In genomic region chr6:52415917-52416628, GRCh38 we compare ENCODE assay signal across 1 cellular context.
A peak's percentile ranks its signal among the peaks of the same experiment; 100 is the strongest.
TF ChIP-seq lines count a peak whose summit lies in the region.

No MANE protein-coding gene starts in this region.

TF ChIP-seq in K562, 482 proteins besides CTCF, POLR2A, EP300 and RAD21 (continues in another document):
- TF ChIP-seq ESRRB (CRISPR knock-in tag; IDR thresholded peaks at IDR 0.05; ENCODE audit: borderline replicate concordance): no peak
- no peak for TF ChIP-seq IRF9 (tag; IDR thresholded peaks at IDR 0.05)
- TF ChIP-seq ZNF830 (CRISPR knock-in tag; IDR thresholded peaks at IDR 0.05): no peak
- 0 out of 2 replicates have a peak, but pooled peaks have one; percentile 37 for TF ChIP-seq ATF6 (CRISPR knock-in tag; IDR thresholded peaks at IDR 0.05)
- no peak for TF ChIP-seq SIRT6 (IDR thresholded peaks at IDR 0.05; ENCODE audit: low read depth, low read length)
- TF ChIP-seq ATF3 (IDR thresholded peaks at IDR 0.05): 0 out of 2 replicates have a peak, but pooled peaks have one; percentile 47
- no peak for TF ChIP-seq ATF3 (CRISPR knock-in tag; conservative IDR thresholded peaks at IDR 0.05)
- no peak for TF ChIP-seq ZBTB43 (CRISPR knock-in tag; IDR thresholded peaks at IDR 0.05)
- peak; percentile 68 for TF ChIP-seq NFE2 (IDR thresholded peaks at IDR 0.05; ENCODE audit: low read depth)
- TF ChIP-seq GMEB1 (CRISPR knock-in tag; IDR thresholded peaks at IDR 0.05): no peak
- TF ChIP-seq ZNF277 (CRISPR knock-in tag; IDR thresholded peaks at IDR 0.05; ENCODE audit: borderline replicate concordance): no peak
- no peak for TF ChIP-seq ZBTB26 (CRISPR knock-in tag; IDR thresholded peaks at IDR 0.05)
- TF ChIP-seq LARP7 (IDR thresholded peaks at IDR 0.05): no peak
- no peak for TF ChIP-seq TRIM28 (IDR thresholded peaks at IDR 0.05)
- TF ChIP-seq FOSL1 (tag; conservative IDR thresholded peaks at IDR 0.05): peak; percentile 52
- TF ChIP-seq ASH1L (IDR thresholded peaks at IDR 0.05; ENCODE audit: borderline replicate concordance, low read depth, partially characterized antibody): no peak
- TF ChIP-seq TCF7 (IDR thresholded peaks at IDR 0.05; ENCODE audit: borderline replicate concordance): peak; percentile 12; the same call in 1 of the 2 replicates
- TF ChIP-seq CHD7 (IDR thresholded peaks at IDR 0.05; ENCODE audit: low read depth, low read length): no peak
- no peak for TF ChIP-seq EGR1 (conservative IDR thresholded peaks at IDR 0.05)
- TF ChIP-seq ZNF644 (tag; IDR thresholded peaks at IDR 0.05; ENCODE audit: low read depth): no peak
- TF ChIP-seq ZFX (CRISPR knock-in tag; IDR thresholded peaks at IDR 0.05): no peak
- no peak for TF ChIP-seq ILF3 (IDR thresholded peaks at IDR 0.05; ENCODE audit: borderline replicate concordance)
- TF ChIP-seq ZNF134 (CRISPR knock-in tag; conservative IDR thresholded peaks at IDR 0.05): no peak
- no peak for TF ChIP-seq IRF1 (CRISPR knock-in tag; IDR thresholded peaks at IDR 0.05; ENCODE audit: borderline replicate concordance)
- no peak for TF ChIP-seq NR2C2 (CRISPR knock-in tag; IDR thresholded peaks at IDR 0.05)
- TF ChIP-seq NR2C2 (tag; IDR thresholded peaks at IDR 0.05): no peak
- TF ChIP-seq TEAD4 (IDR thresholded peaks at IDR 0.05; ENCODE audit: low read length): no peak
- TF ChIP-seq TEAD4 (CRISPR knock-in tag; IDR thresholded peaks at IDR 0.05; ENCODE audit: borderline replicate concordance): no peak
- TF ChIP-seq ZNF274 (IDR thresholded peaks at IDR 0.05; ENCODE audit: borderline replicate concordance, low read depth, low read length): no peak
- no peak for TF ChIP-seq ZBTB1 (CRISPR knock-in tag; IDR thresholded peaks at IDR 0.05; ENCODE audit: borderline replicate concordance, low read depth)
- TF ChIP-seq ZNF77 (CRISPR knock-in tag; IDR thresholded peaks at IDR 0.05): no peak
- TF ChIP-seq NFE2L1 (tag; IDR thresholded peaks at IDR 0.05; ENCODE audit: borderline replicate concordance, low read depth): peak; percentile 26; the same call in 1 of the 2 replicates
- no peak for TF ChIP-seq TCF3 (CRISPR knock-in tag; IDR thresholded peaks at IDR 0.05)
- TF ChIP-seq MAFG (tag; conservative IDR thresholded peaks at IDR 0.05): peak; percentile 57
- no peak for TF ChIP-seq FIP1L1 (IDR thresholded peaks at IDR 0.05; ENCODE audit: low read depth, low read length, poor library complexity, severe bottlenecking)
